ENCODE assay signal across 1 cellular context in the genomic region with DNA sequence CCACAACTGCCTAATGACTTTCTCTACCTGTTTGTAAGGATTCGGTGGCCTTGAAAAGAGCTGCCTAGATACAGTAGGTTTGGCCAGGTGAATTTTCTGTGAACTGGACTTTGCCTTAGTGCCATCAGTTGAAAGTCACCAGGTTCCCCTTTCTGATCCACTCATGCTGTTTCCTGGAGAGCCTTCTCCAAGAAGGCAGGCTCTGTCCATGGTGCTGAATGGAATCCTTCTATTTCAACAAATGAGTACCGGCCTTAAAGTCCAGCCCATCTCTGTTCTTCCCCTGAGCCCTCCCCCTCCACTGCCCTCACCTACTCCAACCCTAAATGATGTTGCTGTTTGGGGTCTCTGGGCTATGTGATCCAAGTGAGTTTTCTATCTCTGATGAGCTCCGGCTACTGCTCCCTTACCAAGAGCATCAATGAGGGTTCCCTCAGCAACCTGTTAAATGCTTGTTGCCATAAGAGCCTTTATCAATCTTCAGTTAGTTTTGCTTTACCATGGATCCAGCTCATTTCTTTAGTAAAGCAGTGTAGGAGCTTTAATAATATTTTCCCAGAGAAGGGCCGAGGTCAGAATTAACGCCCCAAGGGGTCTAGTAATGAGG.
TF ChIP-seq lines count a peak whose summit lies in the region.

No MANE protein-coding gene starts in this region.

TF ChIP-seq in K562, 482 proteins besides CTCF, POLR2A, EP300 and RAD21 (continued from another document and continues in another):
- TF ChIP-seq, protein P1, sequence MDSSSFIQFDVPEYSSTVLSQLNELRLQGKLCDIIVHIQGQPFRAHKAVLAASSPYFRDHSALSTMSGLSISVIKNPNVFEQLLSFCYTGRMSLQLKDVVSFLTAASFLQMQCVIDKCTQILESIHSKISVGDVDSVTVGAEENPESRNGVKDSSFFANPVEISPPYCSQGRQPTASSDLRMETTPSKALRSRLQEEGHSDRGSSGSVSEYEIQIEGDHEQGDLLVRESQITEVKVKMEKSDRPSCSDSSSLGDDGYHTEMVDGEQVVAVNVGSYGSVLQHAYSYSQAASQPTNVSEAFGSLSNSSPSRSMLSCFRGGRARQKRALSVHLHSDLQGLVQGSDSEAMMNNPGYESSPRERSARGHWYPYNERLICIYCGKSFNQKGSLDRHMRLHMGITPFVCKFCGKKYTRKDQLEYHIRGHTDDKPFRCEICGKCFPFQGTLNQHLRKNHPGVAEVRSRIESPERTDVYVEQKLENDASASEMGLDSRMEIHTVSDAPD (CRISPR knock-in tag; IDR thresholded peaks at IDR 0.05), result no peak
- TF ChIP-seq DACH1 (IDR thresholded peaks at IDR 0.05; ENCODE audit: partially characterized antibody) (no peak), CHD1 (IDR thresholded peaks at IDR 0.05; ENCODE audit: low read length) (no peak), PREB (CRISPR knock-in tag; IDR thresholded peaks at IDR 0.05) (no peak), BCL6 (CRISPR knock-in tag; IDR thresholded peaks at IDR 0.05) (0 out of 2 replicates have a peak, but pooled peaks have one; percentile 68), TCF7 (IDR thresholded peaks at IDR 0.05; ENCODE audit: borderline replicate concordance) (no peak), ATF1 (CRISPR knock-in tag; IDR thresholded peaks at IDR 0.05) (no peak), ATF1 (tag; IDR thresholded peaks at IDR 0.05) (no peak), COPS2 (conservative IDR thresholded peaks at IDR 0.05) (no peak), MITF (IDR thresholded peaks at IDR 0.05) (no peak), CBX5 (IDR thresholded peaks at IDR 0.05; ENCODE audit: borderline replicate concordance, low read depth) (no peak), NONO (IDR thresholded peaks at IDR 0.05; ENCODE audit: low read depth in 2 of 2, low read length in 1 of 2) (no peak), SLC30A9 (CRISPR knock-in tag; IDR thresholded peaks at IDR 0.05) (no peak), SMC3 (conservative IDR thresholded peaks at IDR 0.05; ENCODE audit: insufficient read depth, low read depth, low read length) (no peak), ZNF41 (CRISPR knock-in tag; conservative IDR thresholded peaks at IDR 0.05) (no peak), ZBTB7A (IDR thresholded peaks at IDR 0.05; ENCODE audit: borderline replicate concordance, control insufficient read depth, low read depth, low read length) (no peak), HDAC2 (IDR thresholded peaks at IDR 0.05) (peak; percentile 36; the same call in 1 of the 2 replicates), ZNF695 (CRISPR knock-in tag; IDR thresholded peaks at IDR 0.05) (no peak), MIER1 (IDR thresholded peaks at IDR 0.05; ENCODE audit: low read depth) (peak; percentile 95), ZNF444 (CRISPR knock-in tag; IDR thresholded peaks at IDR 0.05) (no peak), ZNF175 (CRISPR knock-in tag; IDR thresholded peaks at IDR 0.05; ENCODE audit: low read depth) (peak; percentile 55; the same call in 1 of the 2 replicates), TOE1 (IDR thresholded peaks at IDR 0.05; ENCODE audit: borderline replicate concordance) (no peak), TOE1 (CRISPR knock-in tag; IDR thresholded peaks at IDR 0.05; ENCODE audit: borderline replicate concordance, low read depth) (no peak), TCF15 (CRISPR knock-in tag; IDR thresholded peaks at IDR 0.05) (no peak), ZNF197 (CRISPR knock-in tag; IDR thresholded peaks at IDR 0.05; ENCODE audit: low read depth) (peak; percentile 75; the same call in 1 of the 2 replicates), NR4A1 (CRISPR knock-in tag; IDR thresholded peaks at IDR 0.05) (no peak), NR4A1 (tag; IDR thresholded peaks at IDR 0.05) (no peak), MAFG (tag; conservative IDR thresholded peaks at IDR 0.05) (no peak), CHD4 (IDR thresholded peaks at IDR 0.05; ENCODE audit: insufficient read depth, insufficient replicate concordance, low read depth, low read length, poor library complexity, severe bottlenecking) (no peak), KLF6 (CRISPR knock-in tag; IDR thresholded peaks at IDR 0.05; ENCODE audit: borderline replicate concordance) (0 out of 2 replicates have a peak, but pooled peaks have one; percentile 28), TAF15 (IDR thresholded peaks at IDR 0.05; ENCODE audit: low read depth, low read length) (no peak), HMG20B (CRISPR knock-in tag; IDR thresholded peaks at IDR 0.05) (no peak)
- TF ChIP-seq, protein P2, sequence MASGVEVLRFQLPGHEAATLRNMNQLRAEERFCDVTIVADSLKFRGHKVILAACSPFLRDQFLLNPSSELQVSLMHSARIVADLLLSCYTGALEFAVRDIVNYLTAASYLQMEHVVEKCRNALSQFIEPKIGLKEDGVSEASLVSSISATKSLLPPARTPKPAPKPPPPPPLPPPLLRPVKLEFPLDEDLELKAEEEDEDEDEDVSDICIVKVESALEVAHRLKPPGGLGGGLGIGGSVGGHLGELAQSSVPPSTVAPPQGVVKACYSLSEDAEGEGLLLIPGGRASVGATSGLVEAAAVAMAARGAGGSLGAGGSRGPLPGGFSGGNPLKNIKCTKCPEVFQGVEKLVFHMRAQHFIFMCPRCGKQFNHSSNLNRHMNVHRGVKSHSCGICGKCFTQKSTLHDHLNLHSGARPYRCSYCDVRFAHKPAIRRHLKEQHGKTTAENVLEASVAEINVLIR (CRISPR knock-in tag; IDR thresholded peaks at IDR 0.05), result no peak
- TF ChIP-seq, protein P3, sequence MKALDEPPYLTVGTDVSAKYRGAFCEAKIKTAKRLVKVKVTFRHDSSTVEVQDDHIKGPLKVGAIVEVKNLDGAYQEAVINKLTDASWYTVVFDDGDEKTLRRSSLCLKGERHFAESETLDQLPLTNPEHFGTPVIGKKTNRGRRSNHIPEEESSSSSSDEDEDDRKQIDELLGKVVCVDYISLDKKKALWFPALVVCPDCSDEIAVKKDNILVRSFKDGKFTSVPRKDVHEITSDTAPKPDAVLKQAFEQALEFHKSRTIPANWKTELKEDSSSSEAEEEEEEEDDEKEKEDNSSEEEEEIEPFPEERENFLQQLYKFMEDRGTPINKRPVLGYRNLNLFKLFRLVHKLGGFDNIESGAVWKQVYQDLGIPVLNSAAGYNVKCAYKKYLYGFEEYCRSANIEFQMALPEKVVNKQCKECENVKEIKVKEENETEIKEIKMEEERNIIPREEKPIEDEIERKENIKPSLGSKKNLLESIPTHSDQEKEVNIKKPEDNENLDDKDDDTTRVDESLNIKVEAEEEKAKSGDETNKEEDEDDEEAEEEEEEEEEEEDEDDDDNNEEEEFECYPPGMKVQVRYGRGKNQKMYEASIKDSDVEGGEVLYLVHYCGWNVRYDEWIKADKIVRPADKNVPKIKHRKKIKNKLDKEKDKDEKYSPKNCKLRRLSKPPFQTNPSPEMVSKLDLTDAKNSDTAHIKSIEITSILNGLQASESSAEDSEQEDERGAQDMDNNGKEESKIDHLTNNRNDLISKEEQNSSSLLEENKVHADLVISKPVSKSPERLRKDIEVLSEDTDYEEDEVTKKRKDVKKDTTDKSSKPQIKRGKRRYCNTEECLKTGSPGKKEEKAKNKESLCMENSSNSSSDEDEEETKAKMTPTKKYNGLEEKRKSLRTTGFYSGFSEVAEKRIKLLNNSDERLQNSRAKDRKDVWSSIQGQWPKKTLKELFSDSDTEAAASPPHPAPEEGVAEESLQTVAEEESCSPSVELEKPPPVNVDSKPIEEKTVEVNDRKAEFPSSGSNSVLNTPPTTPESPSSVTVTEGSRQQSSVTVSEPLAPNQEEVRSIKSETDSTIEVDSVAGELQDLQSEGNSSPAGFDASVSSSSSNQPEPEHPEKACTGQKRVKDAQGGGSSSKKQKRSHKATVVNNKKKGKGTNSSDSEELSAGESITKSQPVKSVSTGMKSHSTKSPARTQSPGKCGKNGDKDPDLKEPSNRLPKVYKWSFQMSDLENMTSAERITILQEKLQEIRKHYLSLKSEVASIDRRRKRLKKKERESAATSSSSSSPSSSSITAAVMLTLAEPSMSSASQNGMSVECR (CRISPR knock-in tag; IDR thresholded peaks at IDR 0.05), result no peak
- TF ChIP-seq, protein P4, sequence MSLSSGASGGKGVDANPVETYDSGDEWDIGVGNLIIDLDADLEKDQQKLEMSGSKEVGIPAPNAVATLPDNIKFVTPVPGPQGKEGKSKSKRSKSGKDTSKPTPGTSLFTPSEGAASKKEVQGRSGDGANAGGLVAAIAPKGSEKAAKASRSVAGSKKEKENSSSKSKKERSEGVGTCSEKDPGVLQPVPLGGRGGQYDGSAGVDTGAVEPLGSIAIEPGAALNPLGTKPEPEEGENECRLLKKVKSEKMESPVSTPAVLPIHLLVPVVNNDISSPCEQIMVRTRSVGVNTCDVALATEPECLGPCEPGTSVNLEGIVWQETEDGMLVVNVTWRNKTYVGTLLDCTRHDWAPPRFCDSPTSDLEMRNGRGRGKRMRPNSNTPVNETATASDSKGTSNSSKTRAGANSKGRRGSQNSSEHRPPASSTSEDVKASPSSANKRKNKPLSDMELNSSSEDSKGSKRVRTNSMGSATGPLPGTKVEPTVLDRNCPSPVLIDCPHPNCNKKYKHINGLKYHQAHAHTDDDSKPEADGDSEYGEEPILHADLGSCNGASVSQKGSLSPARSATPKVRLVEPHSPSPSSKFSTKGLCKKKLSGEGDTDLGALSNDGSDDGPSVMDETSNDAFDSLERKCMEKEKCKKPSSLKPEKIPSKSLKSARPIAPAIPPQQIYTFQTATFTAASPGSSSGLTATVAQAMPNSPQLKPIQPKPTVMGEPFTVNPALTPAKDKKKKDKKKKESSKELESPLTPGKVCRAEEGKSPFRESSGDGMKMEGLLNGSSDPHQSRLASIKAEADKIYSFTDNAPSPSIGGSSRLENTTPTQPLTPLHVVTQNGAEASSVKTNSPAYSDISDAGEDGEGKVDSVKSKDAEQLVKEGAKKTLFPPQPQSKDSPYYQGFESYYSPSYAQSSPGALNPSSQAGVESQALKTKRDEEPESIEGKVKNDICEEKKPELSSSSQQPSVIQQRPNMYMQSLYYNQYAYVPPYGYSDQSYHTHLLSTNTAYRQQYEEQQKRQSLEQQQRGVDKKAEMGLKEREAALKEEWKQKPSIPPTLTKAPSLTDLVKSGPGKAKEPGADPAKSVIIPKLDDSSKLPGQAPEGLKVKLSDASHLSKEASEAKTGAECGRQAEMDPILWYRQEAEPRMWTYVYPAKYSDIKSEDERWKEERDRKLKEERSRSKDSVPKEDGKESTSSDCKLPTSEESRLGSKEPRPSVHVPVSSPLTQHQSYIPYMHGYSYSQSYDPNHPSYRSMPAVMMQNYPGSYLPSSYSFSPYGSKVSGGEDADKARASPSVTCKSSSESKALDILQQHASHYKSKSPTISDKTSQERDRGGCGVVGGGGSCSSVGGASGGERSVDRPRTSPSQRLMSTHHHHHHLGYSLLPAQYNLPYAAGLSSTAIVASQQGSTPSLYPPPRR (CRISPR knock-in tag; IDR thresholded peaks at IDR 0.05; ENCODE audit: borderline replicate concordance), result no peak
- TF ChIP-seq, protein P5, sequence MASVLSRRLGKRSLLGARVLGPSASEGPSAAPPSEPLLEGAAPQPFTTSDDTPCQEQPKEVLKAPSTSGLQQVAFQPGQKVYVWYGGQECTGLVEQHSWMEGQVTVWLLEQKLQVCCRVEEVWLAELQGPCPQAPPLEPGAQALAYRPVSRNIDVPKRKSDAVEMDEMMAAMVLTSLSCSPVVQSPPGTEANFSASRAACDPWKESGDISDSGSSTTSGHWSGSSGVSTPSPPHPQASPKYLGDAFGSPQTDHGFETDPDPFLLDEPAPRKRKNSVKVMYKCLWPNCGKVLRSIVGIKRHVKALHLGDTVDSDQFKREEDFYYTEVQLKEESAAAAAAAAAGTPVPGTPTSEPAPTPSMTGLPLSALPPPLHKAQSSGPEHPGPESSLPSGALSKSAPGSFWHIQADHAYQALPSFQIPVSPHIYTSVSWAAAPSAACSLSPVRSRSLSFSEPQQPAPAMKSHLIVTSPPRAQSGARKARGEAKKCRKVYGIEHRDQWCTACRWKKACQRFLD (CRISPR knock-in tag; IDR thresholded peaks at IDR 0.05), result 0 out of 2 replicates have a peak, but pooled peaks have one; percentile 64
- TF ChIP-seq, protein P6, sequence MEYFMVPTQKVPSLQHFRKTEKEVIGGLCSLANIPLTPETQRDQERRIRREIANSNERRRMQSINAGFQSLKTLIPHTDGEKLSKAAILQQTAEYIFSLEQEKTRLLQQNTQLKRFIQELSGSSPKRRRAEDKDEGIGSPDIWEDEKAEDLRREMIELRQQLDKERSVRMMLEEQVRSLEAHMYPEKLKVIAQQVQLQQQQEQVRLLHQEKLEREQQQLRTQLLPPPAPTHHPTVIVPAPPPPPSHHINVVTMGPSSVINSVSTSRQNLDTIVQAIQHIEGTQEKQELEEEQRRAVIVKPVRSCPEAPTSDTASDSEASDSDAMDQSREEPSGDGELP (CRISPR knock-in tag; IDR thresholded peaks at IDR 0.05; ENCODE audit: borderline replicate concordance), result no peak
- TF ChIP-seq, protein P7, sequence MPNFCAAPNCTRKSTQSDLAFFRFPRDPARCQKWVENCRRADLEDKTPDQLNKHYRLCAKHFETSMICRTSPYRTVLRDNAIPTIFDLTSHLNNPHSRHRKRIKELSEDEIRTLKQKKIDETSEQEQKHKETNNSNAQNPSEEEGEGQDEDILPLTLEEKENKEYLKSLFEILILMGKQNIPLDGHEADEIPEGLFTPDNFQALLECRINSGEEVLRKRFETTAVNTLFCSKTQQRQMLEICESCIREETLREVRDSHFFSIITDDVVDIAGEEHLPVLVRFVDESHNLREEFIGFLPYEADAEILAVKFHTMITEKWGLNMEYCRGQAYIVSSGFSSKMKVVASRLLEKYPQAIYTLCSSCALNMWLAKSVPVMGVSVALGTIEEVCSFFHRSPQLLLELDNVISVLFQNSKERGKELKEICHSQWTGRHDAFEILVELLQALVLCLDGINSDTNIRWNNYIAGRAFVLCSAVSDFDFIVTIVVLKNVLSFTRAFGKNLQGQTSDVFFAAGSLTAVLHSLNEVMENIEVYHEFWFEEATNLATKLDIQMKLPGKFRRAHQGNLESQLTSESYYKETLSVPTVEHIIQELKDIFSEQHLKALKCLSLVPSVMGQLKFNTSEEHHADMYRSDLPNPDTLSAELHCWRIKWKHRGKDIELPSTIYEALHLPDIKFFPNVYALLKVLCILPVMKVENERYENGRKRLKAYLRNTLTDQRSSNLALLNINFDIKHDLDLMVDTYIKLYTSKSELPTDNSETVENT (CRISPR knock-in tag; IDR thresholded peaks at IDR 0.05), result no peak
